Comparison of ENCODE assay signal across 8 cellular contexts in genomic region chr5:82312373-82312856, GRCh38. TPM values are rescaled to one million over a fixed set of nuclear protein-coding genes. Genes with fewer than 3 reads are reported as not detected.
DNase-seq lines count a peak whose midpoint lies in the region; ATAC-seq and TF ChIP-seq lines count a peak whose summit lies in the region.

No MANE protein-coding gene starts in this region.

- peak in 2 of 3 experiments; percentile 6 to 28 for DNase-seq in activated CD8-positive, alpha-beta memory T cell treated with anti-CD3 and anti-CD28 coated beads for 48 hours (ENCODE audit: low read depth in 2 of 3, low spot score in 2 of 3)
- no peak for DNase-seq in activated CD8-positive, alpha-beta memory T cell treated with anti-CD3 and anti-CD28 coated beads for 24 hours
- DNase-seq in NAMALWA (ENCODE audit: low spot score) (peak; percentile 61), T follicular helper cell (ENCODE audit: low read depth) (peak; percentile 14), coronary artery (ENCODE audit: low spot score) (peak; percentile 84), lower leg skin (ENCODE audit: low spot score in 2 of 2) (peak; percentile 59 to 89), GM19240 (ENCODE audit: insufficient read length, low spot score) (no peak)
- peak; percentile 55 for DNase-seq in stimulated activated naive CD8-positive, alpha-beta T cell treated with anti-CD3 and anti-CD28 coated beads, Interleukin-15, Interleukin-2, amounts not matched to agents 100 U/mL and 50 U/mL, for 24 hours

- TF ChIP-seq CTCF in coronary artery (IDR thresholded peaks at IDR 0.05) (peak; percentile 63), lower leg skin (IDR thresholded peaks at IDR 0.05) (no peak)

- ATAC-seq in stimulated activated naive CD8-positive, alpha-beta T cell treated with anti-CD3 and anti-CD28 coated beads, Interleukin-15, Interleukin-2, amounts not matched to agents 100 U/mL and 50 U/mL, for 24 hours = peak; percentile 36

- TF ChIP-seq POLR2A in lower leg skin (IDR thresholded peaks at IDR 0.05) = no peak

- intact Hi-C loops in lower leg skin (cut with DNase I; ENCODE audit: low total_unique reads) = no loop called here

- peak overlapping the region; percentile 63 to 90 for H3K27ac ChIP-seq in coronary artery

- 40 to 48% methylated on average over 17 of the region's 17 CpGs for WGBS in lower leg skin, 2 donors

- peak overlapping the region; percentile 59 for H3K4me3 ChIP-seq in coronary artery
- no peak overlapping the region for H3K4me3 ChIP-seq in lower leg skin (ENCODE audit: low read depth, poor library complexity, severe bottlenecking)

RNA-seq across cellular contexts. Expression of gene RPS23, which starts 34.3 kb away (rescaled TPM):
- total RNA-seq in lower leg skin = 1,000 to 10,000 TPM; 2,219 to 4,080 (median 3,440) TPM

Comparison
In these comparisons a context has a peak if more than half of its experiments do, and no peak if none do; other contexts are left out.
1. DNase-seq: peak in activated CD8-positive, alpha-beta memory T cell treated with anti-CD3 and anti-CD28 coated beads for 48 hours (2 of 3), NAMALWA (single experiment), T follicular helper cell (single experiment), coronary artery (single experiment), lower leg skin (2 of 2) and stimulated activated naive CD8-positive, alpha-beta T cell treated with anti-CD3 and anti-CD28 coated beads, Interleukin-15, Interleukin-2, amounts not matched to agents 100 U/mL and 50 U/mL, for 24 hours (single experiment); none in activated CD8-positive, alpha-beta memory T cell treated with anti-CD3 and anti-CD28 coated beads for 24 hours (single experiment) and GM19240 (single experiment).